In the genomic region with DNA sequence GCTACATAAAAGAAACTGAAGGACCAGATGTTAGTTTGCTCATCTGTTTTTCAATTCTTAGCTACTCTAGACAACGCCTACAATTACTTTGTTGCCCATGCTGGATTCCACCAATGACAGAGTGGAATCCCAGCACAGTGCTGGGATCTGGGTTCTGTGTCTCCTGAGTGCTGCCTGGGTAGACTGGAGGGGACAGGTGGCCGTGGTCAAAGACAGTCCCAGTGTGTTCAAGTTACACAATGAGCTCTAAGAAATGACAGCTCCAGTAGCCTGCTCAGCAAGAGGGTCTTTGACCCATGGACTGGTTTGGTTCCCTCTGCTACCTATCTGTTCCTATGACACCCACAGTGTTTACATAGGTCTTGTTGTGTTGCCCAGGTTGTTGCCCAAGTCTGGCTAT, we compare ENCODE assay signal across 1 cellular context.
TF ChIP-seq lines count a peak whose summit lies in the region.

No MANE protein-coding gene starts in this region.

TF ChIP-seq in HepG2, 621 proteins besides CTCF, POLR2A, EP300 and RAD21:
- TF ChIP-seq, protein P1, sequence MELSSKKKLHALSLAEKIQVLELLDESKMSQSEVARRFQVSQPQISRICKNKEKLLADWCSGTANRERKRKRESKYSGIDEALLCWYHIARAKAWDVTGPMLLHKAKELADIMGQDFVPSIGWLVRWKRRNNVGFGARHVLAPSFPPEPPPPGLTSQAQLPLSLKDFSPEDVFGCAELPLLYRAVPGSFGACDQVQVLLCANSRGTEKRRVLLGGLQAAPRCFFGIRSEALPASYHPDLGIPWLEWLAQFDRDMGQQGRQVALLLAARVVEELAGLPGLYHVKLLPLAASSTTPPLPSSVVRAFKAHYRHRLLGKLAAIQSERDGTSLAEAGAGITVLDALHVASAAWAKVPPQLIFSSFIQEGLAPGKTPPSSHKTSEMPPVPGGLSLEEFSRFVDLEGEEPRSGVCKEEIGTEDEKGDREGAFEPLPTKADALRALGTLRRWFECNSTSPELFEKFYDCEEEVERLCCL (CRISPR knock-in tag; IDR thresholded peaks at IDR 0.05; ENCODE audit: borderline replicate concordance), result no peak
- TF ChIP-seq MED8 (CRISPR knock-in tag; IDR thresholded peaks at IDR 0.05; ENCODE audit: insufficient replicate concordance), result no peak
- TF ChIP-seq, protein P2, sequence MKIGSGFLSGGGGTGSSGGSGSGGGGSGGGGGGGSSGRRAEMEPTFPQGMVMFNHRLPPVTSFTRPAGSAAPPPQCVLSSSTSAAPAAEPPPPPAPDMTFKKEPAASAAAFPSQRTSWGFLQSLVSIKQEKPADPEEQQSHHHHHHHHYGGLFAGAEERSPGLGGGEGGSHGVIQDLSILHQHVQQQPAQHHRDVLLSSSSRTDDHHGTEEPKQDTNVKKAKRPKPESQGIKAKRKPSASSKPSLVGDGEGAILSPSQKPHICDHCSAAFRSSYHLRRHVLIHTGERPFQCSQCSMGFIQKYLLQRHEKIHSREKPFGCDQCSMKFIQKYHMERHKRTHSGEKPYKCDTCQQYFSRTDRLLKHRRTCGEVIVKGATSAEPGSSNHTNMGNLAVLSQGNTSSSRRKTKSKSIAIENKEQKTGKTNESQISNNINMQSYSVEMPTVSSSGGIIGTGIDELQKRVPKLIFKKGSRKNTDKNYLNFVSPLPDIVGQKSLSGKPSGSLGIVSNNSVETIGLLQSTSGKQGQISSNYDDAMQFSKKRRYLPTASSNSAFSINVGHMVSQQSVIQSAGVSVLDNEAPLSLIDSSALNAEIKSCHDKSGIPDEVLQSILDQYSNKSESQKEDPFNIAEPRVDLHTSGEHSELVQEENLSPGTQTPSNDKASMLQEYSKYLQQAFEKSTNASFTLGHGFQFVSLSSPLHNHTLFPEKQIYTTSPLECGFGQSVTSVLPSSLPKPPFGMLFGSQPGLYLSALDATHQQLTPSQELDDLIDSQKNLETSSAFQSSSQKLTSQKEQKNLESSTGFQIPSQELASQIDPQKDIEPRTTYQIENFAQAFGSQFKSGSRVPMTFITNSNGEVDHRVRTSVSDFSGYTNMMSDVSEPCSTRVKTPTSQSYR (CRISPR knock-in tag; IDR thresholded peaks at IDR 0.05; ENCODE audit: borderline replicate concordance), result no peak
- TF ChIP-seq, protein P3, sequence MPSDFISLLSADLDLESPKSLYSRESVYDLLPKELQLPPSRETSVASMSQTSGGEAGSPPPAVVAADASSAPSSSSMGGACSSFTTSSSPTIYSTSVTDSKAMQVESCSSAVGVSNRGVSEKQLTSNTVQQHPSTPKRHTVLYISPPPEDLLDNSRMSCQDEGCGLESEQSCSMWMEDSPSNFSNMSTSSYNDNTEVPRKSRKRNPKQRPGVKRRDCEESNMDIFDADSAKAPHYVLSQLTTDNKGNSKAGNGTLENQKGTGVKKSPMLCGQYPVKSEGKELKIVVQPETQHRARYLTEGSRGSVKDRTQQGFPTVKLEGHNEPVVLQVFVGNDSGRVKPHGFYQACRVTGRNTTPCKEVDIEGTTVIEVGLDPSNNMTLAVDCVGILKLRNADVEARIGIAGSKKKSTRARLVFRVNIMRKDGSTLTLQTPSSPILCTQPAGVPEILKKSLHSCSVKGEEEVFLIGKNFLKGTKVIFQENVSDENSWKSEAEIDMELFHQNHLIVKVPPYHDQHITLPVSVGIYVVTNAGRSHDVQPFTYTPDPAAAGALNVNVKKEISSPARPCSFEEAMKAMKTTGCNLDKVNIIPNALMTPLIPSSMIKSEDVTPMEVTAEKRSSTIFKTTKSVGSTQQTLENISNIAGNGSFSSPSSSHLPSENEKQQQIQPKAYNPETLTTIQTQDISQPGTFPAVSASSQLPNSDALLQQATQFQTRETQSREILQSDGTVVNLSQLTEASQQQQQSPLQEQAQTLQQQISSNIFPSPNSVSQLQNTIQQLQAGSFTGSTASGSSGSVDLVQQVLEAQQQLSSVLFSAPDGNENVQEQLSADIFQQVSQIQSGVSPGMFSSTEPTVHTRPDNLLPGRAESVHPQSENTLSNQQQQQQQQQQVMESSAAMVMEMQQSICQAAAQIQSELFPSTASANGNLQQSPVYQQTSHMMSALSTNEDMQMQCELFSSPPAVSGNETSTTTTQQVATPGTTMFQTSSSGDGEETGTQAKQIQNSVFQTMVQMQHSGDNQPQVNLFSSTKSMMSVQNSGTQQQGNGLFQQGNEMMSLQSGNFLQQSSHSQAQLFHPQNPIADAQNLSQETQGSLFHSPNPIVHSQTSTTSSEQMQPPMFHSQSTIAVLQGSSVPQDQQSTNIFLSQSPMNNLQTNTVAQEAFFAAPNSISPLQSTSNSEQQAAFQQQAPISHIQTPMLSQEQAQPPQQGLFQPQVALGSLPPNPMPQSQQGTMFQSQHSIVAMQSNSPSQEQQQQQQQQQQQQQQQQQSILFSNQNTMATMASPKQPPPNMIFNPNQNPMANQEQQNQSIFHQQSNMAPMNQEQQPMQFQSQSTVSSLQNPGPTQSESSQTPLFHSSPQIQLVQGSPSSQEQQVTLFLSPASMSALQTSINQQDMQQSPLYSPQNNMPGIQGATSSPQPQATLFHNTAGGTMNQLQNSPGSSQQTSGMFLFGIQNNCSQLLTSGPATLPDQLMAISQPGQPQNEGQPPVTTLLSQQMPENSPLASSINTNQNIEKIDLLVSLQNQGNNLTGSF (CRISPR knock-in tag; IDR thresholded peaks at IDR 0.05), result no peak
- TF ChIP-seq HCFC1 (IDR thresholded peaks at IDR 0.05; ENCODE audit: low read depth, low read length), result no peak
- TF ChIP-seq, protein P4, sequence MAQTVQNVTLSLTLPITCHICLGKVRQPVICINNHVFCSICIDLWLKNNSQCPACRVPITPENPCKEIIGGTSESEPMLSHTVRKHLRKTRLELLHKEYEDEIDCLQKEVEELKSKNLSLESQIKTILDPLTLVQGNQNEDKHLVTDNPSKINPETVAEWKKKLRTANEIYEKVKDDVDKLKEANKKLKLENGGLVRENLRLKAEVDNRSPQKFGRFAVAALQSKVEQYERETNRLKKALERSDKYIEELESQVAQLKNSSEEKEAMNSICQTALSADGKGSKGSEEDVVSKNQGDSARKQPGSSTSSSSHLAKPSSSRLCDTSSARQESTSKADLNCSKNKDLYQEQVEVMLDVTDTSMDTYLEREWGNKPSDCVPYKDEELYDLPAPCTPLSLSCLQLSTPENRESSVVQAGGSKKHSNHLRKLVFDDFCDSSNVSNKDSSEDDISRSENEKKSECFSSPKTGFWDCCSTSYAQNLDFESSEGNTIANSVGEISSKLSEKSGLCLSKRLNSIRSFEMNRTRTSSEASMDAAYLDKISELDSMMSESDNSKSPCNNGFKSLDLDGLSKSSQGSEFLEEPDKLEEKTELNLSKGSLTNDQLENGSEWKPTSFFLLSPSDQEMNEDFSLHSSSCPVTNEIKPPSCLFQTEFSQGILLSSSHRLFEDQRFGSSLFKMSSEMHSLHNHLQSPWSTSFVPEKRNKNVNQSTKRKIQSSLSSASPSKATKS (CRISPR knock-in tag; IDR thresholded peaks at IDR 0.05), result no peak
- TF ChIP-seq ARNTL (CRISPR knock-in tag; IDR thresholded peaks at IDR 0.05), result no peak
- TF ChIP-seq, protein P5, sequence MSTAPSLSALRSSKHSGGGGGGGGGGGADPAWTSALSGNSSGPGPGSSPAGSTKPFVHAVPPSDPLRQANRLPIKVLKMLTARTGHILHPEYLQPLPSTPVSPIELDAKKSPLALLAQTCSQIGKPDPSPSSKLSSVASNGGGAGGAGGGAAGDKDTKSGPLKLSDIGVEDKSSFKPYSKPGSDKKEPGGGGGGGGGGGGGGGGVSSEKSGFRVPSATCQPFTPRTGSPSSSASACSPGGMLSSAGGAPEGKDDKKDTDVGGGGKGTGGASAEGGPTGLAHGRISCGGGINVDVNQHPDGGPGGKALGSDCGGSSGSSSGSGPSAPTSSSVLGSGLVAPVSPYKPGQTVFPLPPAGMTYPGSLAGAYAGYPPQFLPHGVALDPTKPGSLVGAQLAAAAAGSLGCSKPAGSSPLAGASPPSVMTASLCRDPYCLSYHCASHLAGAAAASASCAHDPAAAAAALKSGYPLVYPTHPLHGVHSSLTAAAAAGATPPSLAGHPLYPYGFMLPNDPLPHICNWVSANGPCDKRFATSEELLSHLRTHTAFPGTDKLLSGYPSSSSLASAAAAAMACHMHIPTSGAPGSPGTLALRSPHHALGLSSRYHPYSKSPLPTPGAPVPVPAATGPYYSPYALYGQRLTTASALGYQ (CRISPR knock-in tag; IDR thresholded peaks at IDR 0.05), result no peak
- TF ChIP-seq ZNF530 (CRISPR knock-in tag; IDR thresholded peaks at IDR 0.05; ENCODE audit: low read depth), result no peak
- no peak for TF ChIP-seq ZNF251 (CRISPR knock-in tag; IDR thresholded peaks at IDR 0.05)
- TF ChIP-seq ZNF225 (CRISPR knock-in tag; IDR thresholded peaks at IDR 0.05), result no peak
- TF ChIP-seq ZNF589 (CRISPR knock-in tag; conservative IDR thresholded peaks at IDR 0.05), result no peak
- TF ChIP-seq ZNF552 (CRISPR knock-in tag; IDR thresholded peaks at IDR 0.05; ENCODE audit: borderline replicate concordance), result no peak
